In genomic region chr19:41353466-41354342, GRCh38 we compare ENCODE assay signal across 8 cellular contexts. TPM values are rescaled to one million over a fixed set of nuclear protein-coding genes. Genes with fewer than 3 reads are reported as not detected.
DNase-seq lines count a peak whose midpoint lies in the region; ATAC-seq lines count a peak whose summit lies in the region.

Gene TGFB1 (minus strand): TSS chr19:41353922. CDS start chr19:41353044, 878 bp downstream.

- DNase-seq in DMS 273 (lab: John Stamatoyannopoulos, UW; ENCODE audit: unreplicated experiment) (peak; percentile 81), DMS 273 treated with DMSO at 0.1 percent for 48 hours (lab: John Stamatoyannopoulos, UW) (no peak), NOMO-1 treated with dmso at 0.1 percent for 144 hours (lab: John Stamatoyannopoulos, UW; ENCODE audit: unreplicated experiment) (peak; percentile 81), mesenteric fat pad (ENCODE audit: low spot score) (peak; percentile 96)
- peak; percentile 82 to 91 (median 83) for DNase-seq in activated CD8-positive, alpha-beta memory T cell treated with anti-CD3 and anti-CD28 coated beads for 48 hours (ENCODE audit: low read depth in 2 of 3, low spot score in 2 of 3)
- peak; percentile 96 for DNase-seq in stimulated activated CD8-positive, alpha-beta memory T cell treated with anti-CD3 and anti-CD28 coated beads, Interleukin-12 subunit alpha, Interleukin-12 subunit beta, amount 100 ng/mL, for 4 hours (ENCODE audit: low read depth)

- no peaks in the 10 kb centered on the region for H3K27me3 ChIP-seq in endocrine pancreas (ENCODE audit: control insufficient read depth, insufficient read depth, low read length)

- no peaks in the 10 kb centered on the region for H3K9me3 ChIP-seq in endocrine pancreas (ENCODE audit: control insufficient read depth, low read length)

- H3K9ac ChIP-seq in endocrine pancreas (ENCODE audit: control insufficient read depth, insufficient read depth, low read length): peak within 1 kb of the TSS; percentile 60

- ATAC-seq in HG03039 (IDR thresholded peaks at IDR 0.05; ENCODE audit: unreplicated experiment): peak; percentile 46

- no peaks in the 10 kb centered on the region for H3K4me1 ChIP-seq in endocrine pancreas (ENCODE audit: control insufficient read depth, insufficient read depth, low read length)

- no peak within 1 kb of the TSS for H3K4me3 ChIP-seq in endocrine pancreas (ENCODE audit: control insufficient read depth, insufficient read depth, low read length)

- H3K36me3 ChIP-seq in endocrine pancreas (ENCODE audit: control insufficient read depth, insufficient read depth, low read length): no peaks in the 10 kb centered on the region

RNA-seq across cellular contexts. Expression of gene TGFB1, which starts in this region (rescaled TPM):
- 54.3 TPM for total RNA-seq in mesenteric fat pad
